In genomic region chr3:184121031-184121430, GRCh38 we compare ENCODE assay signal across 7 cellular contexts. TPM values are rescaled to one million over a fixed set of nuclear protein-coding genes. Genes with fewer than 3 reads are reported as not detected.
"Had no signal": no experiment of that assay in that cellular context is flagged by ENCODE, and none has a peak within 500 bp of the region (broad histone marks: within the 10 kb centered on the region; RNA-seq: fewer than 3 reads in every experiment).

No MANE protein-coding gene starts in this region.

RNA-seq across cellular contexts. Expression of gene HTR3E, which starts 24.2 kb away (rescaled TPM):
- polyA plus RNA-seq: immature natural killer cell; keratinocyte; liver; lung; mammary epithelial cell; naive thymus-derived CD4-positive, alpha-beta T cell; naive thymus-derived CD8-positive, alpha-beta T cell had no signal
